In genomic region chr17:57578608-57578990, GRCh38 we compare ENCODE assay signal across 9 cellular contexts.
DNase-seq lines count a peak whose midpoint lies in the region; ATAC-seq and TF ChIP-seq lines count a peak whose summit lies in the region.
"Had no signal": no experiment of that assay in that cellular context is flagged by ENCODE, and none has a peak within 500 bp of the region (broad histone marks: within the 10 kb centered on the region; RNA-seq: fewer than 3 reads in every experiment).

No MANE protein-coding gene starts in this region.

- 92% methylated on average over 4 of the region's 4 CpGs for WGBS in SK-N-SH (ENCODE audit: low lambda C conversion rate)
- 72 to 82% methylated on average over 4 of the region's 4 CpGs for WGBS in heart right ventricle, 2 donors

- H3K79me2 ChIP-seq in SK-N-SH (ENCODE audit: insufficient read depth): no peaks in the 10 kb centered on the region

- no peak overlapping the region for H2AFZ ChIP-seq in SK-N-SH (ENCODE audit: low read depth)

- H3K9me3 ChIP-seq in SK-N-SH: no peaks in the 10 kb centered on the region
- no peaks in the 10 kb centered on the region for H3K9me3 ChIP-seq in heart right ventricle

- TF ChIP-seq EP300 in SK-N-SH (IDR thresholded peaks at IDR 0.05; ENCODE audit: borderline replicate concordance in 1 of 2, low read depth in 1 of 2, low read length in 1 of 2): peak in 1 of 2 experiments; percentile 33; a peak in 1 of 4 replicates

- H3F3A ChIP-seq in SK-N-SH (replicated peaks; ENCODE audit: insufficient read depth): no peaks in the 10 kb centered on the region

- ATAC-seq in SK-N-SH treated with all-trans-retinoic acid at 6 μM for 48 hours (peak; percentile 50), heart right ventricle (peak in 1 of 8 donors; percentile 12), GM18858 (IDR thresholded peaks at IDR 0.05; ENCODE audit: unreplicated experiment) (no peak)

- peak overlapping the region in 1 of 2 experiments; percentile 84; a peak in 2 of 4 replicates for H3K27ac ChIP-seq in SK-N-SH (ENCODE audit: low read depth in 2 of 2, low read length in 1 of 2)
- H3K27ac ChIP-seq in heart right ventricle: peak overlapping the region in 7 of 10 donors; percentile 61 to 78 (median 66)
- peak overlapping the region; percentile 67 for H3K27ac ChIP-seq in temporal lobe (ENCODE audit: low read depth, low read length)

- no peaks in the 10 kb centered on the region for H3K27me3 ChIP-seq in SK-N-SH (ENCODE audit: insufficient read depth)
- H3K27me3 ChIP-seq in heart right ventricle: no peaks in the 10 kb centered on the region

- H3K36me3 ChIP-seq in SK-N-SH (replicated peaks in 1 of 2; ENCODE audit: control insufficient read depth in 1 of 2, insufficient read depth in 2 of 2, low read length in 1 of 2) (no peaks in the 10 kb centered on the region), heart right ventricle (no peaks in the 10 kb centered on the region)

- no peaks in the 10 kb centered on the region for H4K20me1 ChIP-seq in SK-N-SH (ENCODE audit: insufficient read depth)

- CTCF ChIA-PET in SK-N-SH (lab: Yijun Ruan, JAX): interaction anchor here (0.8 to 4.1 kb wide), 13 partner anchors 9 to 335 kb away, joined by 3 to 23 read pairs (median 3); partner anchors contain the start of gene CCDC182

- no peak overlapping the region for H3K4me3 ChIP-seq in SK-N-SH (ENCODE audit: low read depth in 2 of 2, low read length in 1 of 2)
- H3K4me3 ChIP-seq in heart right ventricle: peak overlapping the region in 1 of 10 donors; percentile 23

- TF ChIP-seq CTCF in SK-N-SH (IDR thresholded peaks at IDR 0.05) (no peak), heart right ventricle (IDR thresholded peaks at IDR 0.05) (no peak)

- intact Hi-C loops in heart right ventricle (cut with DNase I) (loop anchor here in 1 of 10 donors (10.0 kb wide), 1 partner anchor 324 kb away; the partner anchor contains the start of gene MSI2), posterior cingulate gyrus (cut with DNase I) (loop anchor here (10.0 kb wide), 1 partner anchor 134 kb away; no protein-coding TSS in a partner anchor)

- POLR2A ChIA-PET in SK-N-SH (lab: Yijun Ruan, JAX): interaction anchor here (0.7 to 1.9 kb wide), 6 partner anchors 9 to 126 kb away, joined by 3 to 6 read pairs (median 4); no protein-coding TSS in a partner anchor

- H3K9ac ChIP-seq in SK-N-SH: no peak overlapping the region

- no peak for TF ChIP-seq RAD21 in SK-N-SH (IDR thresholded peaks at IDR 0.05; ENCODE audit: low read length)

- H3K4me2 ChIP-seq in SK-N-SH: no peak overlapping the region

- no peaks in the 10 kb centered on the region for H3K9me2 ChIP-seq in SK-N-SH

- peaks cover 0 to 68% of the 10 kb centered on the region in 2 experiments; a peak in 3 of 4 replicates for H3K4me1 ChIP-seq in SK-N-SH (ENCODE audit: control insufficient read depth in 1 of 2, insufficient read depth in 2 of 2, low read depth in 1 of 2, low read length in 1 of 2)
- peaks cover 0 to 39% (median 25%) of the 10 kb centered on the region in 9 donors for H3K4me1 ChIP-seq in heart right ventricle

- no peak for DNase-seq in SK-N-SH
- peak; percentile 47 for DNase-seq in NOMO-1 treated with dmso at 0.1 percent for 144 hours (lab: John Stamatoyannopoulos, UW; ENCODE audit: unreplicated experiment)
- no peak for DNase-seq in heart right ventricle
- no peak for DNase-seq in posterior cingulate gyrus
- no peak for DNase-seq in iPS-NIHi7 (ENCODE audit: extremely low spot score)
- DNase-seq: immature natural killer cell had no signal

TF ChIP-seq in SK-N-SH treated with all-trans-retinoic acid at 6 μM for 48 hours, 23 proteins besides CTCF, POLR2A, EP300 and RAD21:
- no peak for TF ChIP-seq RARB (CRISPR knock-in tag; IDR thresholded peaks at IDR 0.05)

TF ChIP-seq in SK-N-SH, 30 proteins besides CTCF, POLR2A, EP300 and RAD21:
- TF ChIP-seq TEAD4 (IDR thresholded peaks at IDR 0.05; ENCODE audit: borderline replicate concordance, insufficient read depth): no peak
